Comparison of ENCODE assay signal across 15 cellular contexts in genomic region chr7:139091677-139091996, GRCh38. TPM values are rescaled to one million over a fixed set of nuclear protein-coding genes. Genes with fewer than 3 reads are reported as not detected.
DNase-seq lines count a peak whose midpoint lies in the region; ATAC-seq, FAIRE-seq and TF ChIP-seq lines count a peak whose summit lies in the region.
"Had no signal": no experiment of that assay in that cellular context is flagged by ENCODE, and none has a peak within 500 bp of the region (broad histone marks: within the 10 kb centered on the region; RNA-seq: fewer than 3 reads in every experiment).

No MANE protein-coding gene starts in this region.

- peaks cover 32% of the 10 kb centered on the region for H3K79me2 ChIP-seq in endothelial cell of umbilical vein (ENCODE audit: control insufficient read depth, insufficient read depth, low read length)

- peaks cover 22% of the 10 kb centered on the region for H3K4me1 ChIP-seq in endothelial cell of umbilical vein (ENCODE audit: control insufficient read depth, extremely low read depth, insufficient read depth, low read length)

- peaks cover 6% of the 10 kb centered on the region for H3K9me3 Mint-ChIP-seq in activated CD8-positive, alpha-beta memory T cell treated with anti-CD3 and anti-CD28 coated beads, Interleukin-2, amount 10 ng/mL, durations not matched to agents 7 days and 5 days (ENCODE audit: low read depth)
- peaks cover 8% of the 10 kb centered on the region for H3K9me3 Mint-ChIP-seq in stimulated activated effector memory CD8-positive, alpha-beta T cell treated with anti-CD3 and anti-CD28 coated beads, Interleukin-12 subunit alpha, Interleukin-12 subunit beta, amount 100 ng/mL, for 72 hours

- H3K36me3 ChIP-seq in WERI-Rb-1, result peaks cover 19% of the 10 kb centered on the region
- H3K36me3 ChIP-seq in endothelial cell of umbilical vein (ENCODE audit: control insufficient read depth in 2 of 2, extremely low read depth in 1 of 2, insufficient read depth in 2 of 2, low read length in 2 of 2), result peaks cover 10 to 12% of the 10 kb centered on the region in 2 experiments

- H3K4me3 ChIP-seq in WERI-Rb-1 (ENCODE audit: low read depth, low read length) (no peak overlapping the region), endothelial cell of umbilical vein (replicated peaks in 1 of 3; ENCODE audit: insufficient read depth in 1 of 3, low read depth in 1 of 3, low read length in 3 of 3) (no peak overlapping the region)
- H3K4me3 ChIP-seq: coronary artery, lung, transverse colon had no signal

- dilution Hi-C loops in endothelial cell of umbilical vein (cut with MboI; ENCODE audit: extremely low pct_ligation_motif_present, low sequenced_read_pairs), result no loop called here

- POLR2A ChIA-PET in endothelial cell of umbilical vein (lab: Charles Lee), result no interaction called here

- ATAC-seq in activated CD8-positive, alpha-beta memory T cell treated with anti-CD3 and anti-CD28 coated beads, Interleukin-2, amount 10 ng/mL, durations not matched to agents 7 days and 5 days, result no peak
- ATAC-seq in stimulated activated effector memory CD8-positive, alpha-beta T cell treated with anti-CD3 and anti-CD28 coated beads, Interleukin-12 subunit alpha, Interleukin-12 subunit beta, amount 100 ng/mL, for 72 hours, result no peak
- ATAC-seq: Panc1 had no signal

- no peak overlapping the region for H3K9ac ChIP-seq in endothelial cell of umbilical vein (replicated peaks; ENCODE audit: extremely low read depth, insufficient read depth, low read length)

- peak overlapping the region; percentile 44; the same call in 1 of the 2 replicates for H3K27ac ChIP-seq in WERI-Rb-1
- H3K27ac ChIP-seq in endothelial cell of umbilical vein (ENCODE audit: insufficient read depth, low read depth, low read length), result peak overlapping the region; percentile 20
- H3K27ac ChIP-seq: coronary artery had no signal

- TF ChIP-seq CTCF in WERI-Rb-1 (IDR thresholded peaks at IDR 0.05; ENCODE audit: low read depth, low read length) (no peak), endothelial cell of umbilical vein (IDR thresholded peaks at IDR 0.05; ENCODE audit: extremely low read depth in 1 of 2, insufficient read depth in 1 of 2, low read depth in 1 of 2, low read length in 2 of 2) (no peak)

- no peak overlapping the region for H3K4me2 ChIP-seq in endothelial cell of umbilical vein (ENCODE audit: insufficient read depth, low read length)

- H3K27me3 ChIP-seq in WERI-Rb-1 (ENCODE audit: insufficient read depth, low read depth, severe bottlenecking) (no peaks in the 10 kb centered on the region), endothelial cell of umbilical vein (ENCODE audit: control insufficient read depth in 2 of 2, insufficient read depth in 2 of 2, low read length in 2 of 2) (no peaks in the 10 kb centered on the region)
- H3K27me3 ChIP-seq: transverse colon had no signal

- peaks cover 89% of the 10 kb centered on the region for H3K36me3 Mint-ChIP-seq in activated CD8-positive, alpha-beta memory T cell treated with anti-CD3 and anti-CD28 coated beads, Interleukin-2, amount 10 ng/mL, durations not matched to agents 7 days and 5 days
- H3K36me3 Mint-ChIP-seq in stimulated activated effector memory CD8-positive, alpha-beta T cell treated with anti-CD3 and anti-CD28 coated beads, Interleukin-12 subunit alpha, Interleukin-12 subunit beta, amount 100 ng/mL, for 72 hours, result peaks cover 100% of the 10 kb centered on the region

- no peaks in the 10 kb centered on the region for H4K20me1 ChIP-seq in endothelial cell of umbilical vein (replicated peaks; ENCODE audit: control insufficient read depth, extremely low read depth, insufficient read depth, low read length)

- H3K9me1 ChIP-seq in endothelial cell of umbilical vein (replicated peaks; ENCODE audit: control insufficient read depth, extremely low read depth, insufficient read depth, low read length), result no peaks in the 10 kb centered on the region

- no peak for TF ChIP-seq POLR2A in endothelial cell of umbilical vein (IDR thresholded peaks at IDR 0.05; ENCODE audit: low read depth, low read length)

- CTCF ChIA-PET in activated CD8-positive, alpha-beta memory T cell treated with anti-CD3 and anti-CD28 coated beads, Interleukin-2, amount 10 ng/mL, durations not matched to agents 7 days and 5 days (lab: Charles Lee), result interaction anchor here (0.9 to 1.9 kb wide), 5 partner anchors 13 to 37 kb away, joined by 3 to 11 read pairs (median 4); no protein-coding TSS in a partner anchor
- CTCF ChIA-PET in endothelial cell of umbilical vein (lab: Charles Lee), result interaction anchor here (0.6 to 1.4 kb wide), 2 partner anchors 57 to 205 kb away, joined by 3 read pairs; no protein-coding TSS in a partner anchor

- no peak for FAIRE-seq in endothelial cell of umbilical vein (lab: Jason Lieb, UNC)

- peaks cover 88% of the 10 kb centered on the region for H3K4me1 Mint-ChIP-seq in activated CD8-positive, alpha-beta memory T cell treated with anti-CD3 and anti-CD28 coated beads, Interleukin-2, amount 10 ng/mL, durations not matched to agents 7 days and 5 days
- H3K4me1 Mint-ChIP-seq in stimulated activated effector memory CD8-positive, alpha-beta T cell treated with anti-CD3 and anti-CD28 coated beads, Interleukin-12 subunit alpha, Interleukin-12 subunit beta, amount 100 ng/mL, for 72 hours, result peaks cover 85% of the 10 kb centered on the region

- intact Hi-C loops in endothelial cell of umbilical vein (cut with micrococcal nuclease), result no loop called here
- intact Hi-C loops in posterior cingulate gyrus (cut with DNase I), result no loop called here

- no peak for DNase-seq in activated CD8-positive, alpha-beta memory T cell treated with anti-CD3 and anti-CD28 coated beads, Interleukin-2, amount 10 ng/mL, durations not matched to agents 7 days and 5 days
- DNase-seq in activated CD8-positive, alpha-beta memory T cell treated with anti-CD3 and anti-CD28 coated beads, Interleukin-2, amount 50 U/mL, for 4 hours, result no peak
- DNase-seq in WERI-Rb-1 (no peak), endothelial cell of umbilical vein (ENCODE audit: low read depth, low spot score) (no peak), activated gamma-delta T cell treated with Interleukin-2 at 50 U/mL for 16 hours (no peak), posterior cingulate gyrus (no peak), HuH-7 (ENCODE audit: low spot score) (no peak)
- DNase-seq in stimulated activated effector memory CD8-positive, alpha-beta T cell treated with anti-CD3 and anti-CD28 coated beads, Interleukin-12 subunit alpha, Interleukin-12 subunit beta, amount 100 ng/mL, for 72 hours (ENCODE audit: low spot score in 2 of 2), result no peak
- DNase-seq: amygdala, NCI-H1105, NCI-H446 treated with DMSO at 0.1 percent for 48 hours, transverse colon had no signal

- H3K27me3 Mint-ChIP-seq in activated CD8-positive, alpha-beta memory T cell treated with anti-CD3 and anti-CD28 coated beads, Interleukin-2, amount 10 ng/mL, durations not matched to agents 7 days and 5 days, result no peaks in the 10 kb centered on the region

- H2AFZ ChIP-seq in endothelial cell of umbilical vein (ENCODE audit: low read depth, low read length), result no peak overlapping the region

- BruUV-seq in endothelial cell of umbilical vein (replicated peaks; lab: Mats Ljungman, UMichigan), result no TSS peak

- H3K4me3 Mint-ChIP-seq in activated CD8-positive, alpha-beta memory T cell treated with anti-CD3 and anti-CD28 coated beads, Interleukin-2, amount 10 ng/mL, durations not matched to agents 7 days and 5 days, result peak overlapping the region; percentile 81
- peak overlapping the region; percentile 71 for H3K4me3 Mint-ChIP-seq in stimulated activated effector memory CD8-positive, alpha-beta T cell treated with anti-CD3 and anti-CD28 coated beads, Interleukin-12 subunit alpha, Interleukin-12 subunit beta, amount 100 ng/mL, for 72 hours

- H3K27ac Mint-ChIP-seq in activated CD8-positive, alpha-beta memory T cell treated with anti-CD3 and anti-CD28 coated beads, Interleukin-2, amount 10 ng/mL, durations not matched to agents 7 days and 5 days, result peak overlapping the region; percentile 96
- H3K27ac Mint-ChIP-seq in stimulated activated effector memory CD8-positive, alpha-beta T cell treated with anti-CD3 and anti-CD28 coated beads, Interleukin-12 subunit alpha, Interleukin-12 subunit beta, amount 100 ng/mL, for 72 hours, result peak overlapping the region; percentile 98

- H3K9me3 ChIP-seq in WERI-Rb-1 (ENCODE audit: severe bottlenecking) (no peaks in the 10 kb centered on the region), endothelial cell of umbilical vein (replicated peaks; ENCODE audit: control insufficient read depth, insufficient read depth, low read length) (no peaks in the 10 kb centered on the region)
- H3K9me3 ChIP-seq: transverse colon had no signal

TF ChIP-seq in endothelial cell of umbilical vein, 7 proteins besides CTCF, POLR2A, EP300 and RAD21 (continues in another document):
- TF ChIP-seq GATA2 (IDR thresholded peaks at IDR 0.05; ENCODE audit: insufficient read depth, insufficient read length, low read depth, low read length) (no peak), JUN (IDR thresholded peaks at IDR 0.05; ENCODE audit: borderline replicate concordance, insufficient read depth, insufficient read length, low read depth) (no peak), FOS (IDR thresholded peaks at IDR 0.05; ENCODE audit: borderline replicate concordance, insufficient read depth, low read length) (no peak), POLR2AphosphoS5 (IDR thresholded peaks at IDR 0.05; ENCODE audit: insufficient read depth, low read depth, low read length) (no peak)

RNA-seq across cellular contexts. Expression of gene ZC3HAV1, which starts 17.9 kb away (rescaled TPM):
- total RNA-seq in activated CD8-positive, alpha-beta memory T cell treated with anti-CD3 and anti-CD28 coated beads, Interleukin-2, amount 10 ng/mL, durations not matched to agents 7 days and 5 days, result 100 to 1,000 TPM; 125 to 139 TPM
- total RNA-seq in endothelial cell of umbilical vein, result 36.8 and 37.7 TPM in 2 replicates
- polyA plus RNA-seq in endothelial cell of umbilical vein, result 15.6 and 17.1 TPM in 2 replicates
- polyA plus RNA-seq in endothelial cell of umbilical vein (2011; cell fraction: cytosol; rRNA removed), result 16.8 and 17.6 TPM in 2 replicates
- polyA plus RNA-seq in endothelial cell of umbilical vein (2011; cell fraction: nucleus; rRNA removed), result 11.9 and 13.2 TPM in 2 replicates
- polyA plus RNA-seq in endothelial cell of umbilical vein (2012), result 17.3 and 20.4 TPM in 2 replicates
- polyA minus RNA-seq in endothelial cell of umbilical vein, result 40.7 and 44.3 TPM in 2 replicates
- 24.1 TPM for polyA minus RNA-seq in endothelial cell of umbilical vein (2011; cell fraction: cytosol; rRNA and poly(A)+ RNA removed)
- 20.3 and 20.7 TPM in 2 replicates for polyA minus RNA-seq in endothelial cell of umbilical vein (2011; cell fraction: nucleus; rRNA and poly(A)+ RNA removed)

RNA-seq across cellular contexts. Expression of gene ZC3HAV1L, which starts 55.8 kb away (rescaled TPM):
- total RNA-seq in activated CD8-positive, alpha-beta memory T cell treated with anti-CD3 and anti-CD28 coated beads, Interleukin-2, amount 10 ng/mL, durations not matched to agents 7 days and 5 days, result 10 to 100 TPM; 15.7 to 17.9 TPM
- 23.8 and 25.7 TPM in 2 replicates for total RNA-seq in endothelial cell of umbilical vein
- 15.9 TPM in 2 replicates for polyA plus RNA-seq in endothelial cell of umbilical vein
- 9.4 and 9.6 TPM in 2 replicates for polyA plus RNA-seq in endothelial cell of umbilical vein (2011; cell fraction: cytosol; rRNA removed)
- 11.2 and 13.2 TPM in 2 replicates for polyA plus RNA-seq in endothelial cell of umbilical vein (2011; cell fraction: nucleus; rRNA removed)
- polyA plus RNA-seq in endothelial cell of umbilical vein (2012), result 4.5 and 5.0 TPM in 2 replicates
- 18.9 and 20.5 TPM in 2 replicates for polyA minus RNA-seq in endothelial cell of umbilical vein
- polyA minus RNA-seq in endothelial cell of umbilical vein (2011; cell fraction: cytosol; rRNA and poly(A)+ RNA removed), result 12.0 TPM
- 11.1 and 12.9 TPM in 2 replicates for polyA minus RNA-seq in endothelial cell of umbilical vein (2011; cell fraction: nucleus; rRNA and poly(A)+ RNA removed)
